In the genomic region with DNA sequence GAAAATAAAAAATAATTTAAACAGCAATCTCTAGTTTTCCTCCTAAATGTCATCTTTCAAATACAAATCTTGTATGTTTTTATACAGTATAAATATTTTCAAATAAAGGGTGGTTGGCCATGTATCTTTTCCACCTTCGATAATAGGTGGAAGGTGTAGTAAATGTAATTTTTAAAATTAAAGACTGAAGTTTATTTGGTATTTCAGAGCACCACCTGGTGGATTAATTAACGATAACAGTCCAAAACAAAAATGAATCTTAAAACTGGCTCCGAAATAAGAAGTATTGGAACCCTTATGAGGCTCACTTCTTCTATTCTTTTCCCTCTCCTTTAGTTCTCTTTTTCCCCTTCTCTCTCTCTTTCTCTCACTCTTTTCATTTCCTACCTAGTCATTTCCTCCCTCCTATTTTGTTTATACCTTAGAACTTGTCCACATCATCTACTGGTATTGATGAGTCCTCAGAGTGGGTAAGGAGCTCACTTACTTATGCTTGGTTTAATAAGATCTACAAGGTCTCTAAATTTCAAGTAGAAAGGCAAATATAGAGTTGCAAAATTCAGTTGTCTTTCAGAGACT, we compare ENCODE assay signal across 1 cellular context.
TF ChIP-seq lines count a peak whose summit lies in the region.

No MANE protein-coding gene starts in this region.

TF ChIP-seq in K562, 482 proteins besides CTCF, POLR2A, EP300 and RAD21 (continued from another document):
- TF ChIP-seq, protein P1, sequence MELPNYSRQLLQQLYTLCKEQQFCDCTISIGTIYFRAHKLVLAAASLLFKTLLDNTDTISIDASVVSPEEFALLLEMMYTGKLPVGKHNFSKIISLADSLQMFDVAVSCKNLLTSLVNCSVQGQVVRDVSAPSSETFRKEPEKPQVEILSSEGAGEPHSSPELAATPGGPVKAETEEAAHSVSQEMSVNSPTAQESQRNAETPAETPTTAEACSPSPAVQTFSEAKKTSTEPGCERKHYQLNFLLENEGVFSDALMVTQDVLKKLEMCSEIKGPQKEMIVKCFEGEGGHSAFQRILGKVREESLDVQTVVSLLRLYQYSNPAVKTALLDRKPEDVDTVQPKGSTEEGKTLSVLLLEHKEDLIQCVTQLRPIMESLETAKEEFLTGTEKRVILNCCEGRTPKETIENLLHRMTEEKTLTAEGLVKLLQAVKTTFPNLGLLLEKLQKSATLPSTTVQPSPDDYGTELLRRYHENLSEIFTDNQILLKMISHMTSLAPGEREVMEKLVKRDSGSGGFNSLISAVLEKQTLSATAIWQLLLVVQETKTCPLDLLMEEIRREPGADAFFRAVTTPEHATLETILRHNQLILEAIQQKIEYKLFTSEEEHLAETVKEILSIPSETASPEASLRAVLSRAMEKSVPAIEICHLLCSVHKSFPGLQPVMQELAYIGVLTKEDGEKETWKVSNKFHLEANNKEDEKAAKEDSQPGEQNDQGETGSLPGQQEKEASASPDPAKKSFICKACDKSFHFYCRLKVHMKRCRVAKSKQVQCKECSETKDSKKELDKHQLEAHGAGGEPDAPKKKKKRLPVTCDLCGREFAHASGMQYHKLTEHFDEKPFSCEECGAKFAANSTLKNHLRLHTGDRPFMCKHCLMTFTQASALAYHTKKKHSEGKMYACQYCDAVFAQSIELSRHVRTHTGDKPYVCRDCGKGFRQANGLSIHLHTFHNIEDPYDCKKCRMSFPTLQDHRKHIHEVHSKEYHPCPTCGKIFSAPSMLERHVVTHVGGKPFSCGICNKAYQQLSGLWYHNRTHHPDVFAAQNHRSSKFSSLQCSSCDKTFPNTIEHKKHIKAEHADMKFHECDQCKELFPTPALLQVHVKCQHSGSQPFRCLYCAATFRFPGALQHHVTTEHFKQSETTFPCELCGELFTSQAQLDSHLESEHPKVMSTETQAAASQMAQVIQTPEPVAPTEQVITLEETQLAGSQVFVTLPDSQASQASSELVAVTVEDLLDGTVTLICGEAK (IDR thresholded peaks at IDR 0.05) = no peak
- TF ChIP-seq, protein P1 (CRISPR knock-in tag; IDR thresholded peaks at IDR 0.05) = no peak
- TF ChIP-seq SIN3B (IDR thresholded peaks at IDR 0.05; ENCODE audit: low read depth) = no peak
- no peak for TF ChIP-seq BCOR (IDR thresholded peaks at IDR 0.05)
- TF ChIP-seq ZNF76 (CRISPR knock-in tag; IDR thresholded peaks at IDR 0.05; ENCODE audit: borderline replicate concordance) = no peak
- TF ChIP-seq LARP7 (IDR thresholded peaks at IDR 0.05) = 0 out of 2 replicates have a peak, but pooled peaks have one; percentile 32
- TF ChIP-seq, protein P2, sequence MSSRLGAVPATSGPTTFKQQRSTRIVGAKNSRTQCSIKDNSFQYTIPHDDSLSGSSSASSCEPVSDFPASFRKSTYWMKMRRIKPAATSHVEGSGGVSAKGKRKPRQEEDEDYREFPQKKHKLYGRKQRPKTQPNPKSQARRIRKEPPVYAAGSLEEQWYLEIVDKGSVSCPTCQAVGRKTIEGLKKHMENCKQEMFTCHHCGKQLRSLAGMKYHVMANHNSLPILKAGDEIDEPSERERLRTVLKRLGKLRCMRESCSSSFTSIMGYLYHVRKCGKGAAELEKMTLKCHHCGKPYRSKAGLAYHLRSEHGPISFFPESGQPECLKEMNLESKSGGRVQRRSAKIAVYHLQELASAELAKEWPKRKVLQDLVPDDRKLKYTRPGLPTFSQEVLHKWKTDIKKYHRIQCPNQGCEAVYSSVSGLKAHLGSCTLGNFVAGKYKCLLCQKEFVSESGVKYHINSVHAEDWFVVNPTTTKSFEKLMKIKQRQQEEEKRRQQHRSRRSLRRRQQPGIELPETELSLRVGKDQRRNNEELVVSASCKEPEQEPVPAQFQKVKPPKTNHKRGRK (tag; IDR thresholded peaks at IDR 0.05) = peak; percentile 88
- no peak for TF ChIP-seq MAFG (tag; conservative IDR thresholded peaks at IDR 0.05)
- TF ChIP-seq ZFP91 (CRISPR knock-in tag; IDR thresholded peaks at IDR 0.05) = no peak
- TF ChIP-seq NR3C1 (CRISPR knock-in tag; IDR thresholded peaks at IDR 0.05) = no peak
- TF ChIP-seq, protein P3, sequence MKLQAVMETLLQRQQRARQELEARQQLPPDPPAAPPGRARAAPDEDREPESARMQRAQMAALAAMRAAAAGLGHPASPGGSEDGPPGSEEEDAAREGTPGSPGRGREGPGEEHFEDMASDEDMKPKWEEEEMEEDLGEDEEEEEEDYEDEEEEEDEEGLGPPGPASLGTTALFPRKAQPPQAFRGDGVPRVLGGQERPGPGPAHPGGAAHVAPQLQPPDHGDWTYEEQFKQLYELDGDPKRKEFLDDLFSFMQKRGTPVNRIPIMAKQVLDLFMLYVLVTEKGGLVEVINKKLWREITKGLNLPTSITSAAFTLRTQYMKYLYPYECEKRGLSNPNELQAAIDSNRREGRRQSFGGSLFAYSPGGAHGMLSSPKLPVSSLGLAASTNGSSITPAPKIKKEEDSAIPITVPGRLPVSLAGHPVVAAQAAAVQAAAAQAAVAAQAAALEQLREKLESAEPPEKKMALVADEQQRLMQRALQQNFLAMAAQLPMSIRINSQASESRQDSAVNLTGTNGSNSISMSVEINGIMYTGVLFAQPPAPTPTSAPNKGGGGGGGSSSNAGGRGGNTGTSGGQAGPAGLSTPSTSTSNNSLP (IDR thresholded peaks at IDR 0.05; ENCODE audit: borderline replicate concordance, low read depth, low read length) = peak; percentile 95
- no peak for TF ChIP-seq HLTF (IDR thresholded peaks at IDR 0.05)
- TF ChIP-seq RFX1 (IDR thresholded peaks at IDR 0.05) = no peak
- TF ChIP-seq, protein P4, sequence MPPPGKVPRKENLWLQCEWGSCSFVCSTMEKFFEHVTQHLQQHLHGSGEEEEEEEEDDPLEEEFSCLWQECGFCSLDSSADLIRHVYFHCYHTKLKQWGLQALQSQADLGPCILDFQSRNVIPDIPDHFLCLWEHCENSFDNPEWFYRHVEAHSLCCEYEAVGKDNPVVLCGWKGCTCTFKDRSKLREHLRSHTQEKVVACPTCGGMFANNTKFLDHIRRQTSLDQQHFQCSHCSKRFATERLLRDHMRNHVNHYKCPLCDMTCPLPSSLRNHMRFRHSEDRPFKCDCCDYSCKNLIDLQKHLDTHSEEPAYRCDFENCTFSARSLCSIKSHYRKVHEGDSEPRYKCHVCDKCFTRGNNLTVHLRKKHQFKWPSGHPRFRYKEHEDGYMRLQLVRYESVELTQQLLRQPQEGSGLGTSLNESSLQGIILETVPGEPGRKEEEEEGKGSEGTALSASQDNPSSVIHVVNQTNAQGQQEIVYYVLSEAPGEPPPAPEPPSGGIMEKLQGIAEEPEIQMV (tag; conservative IDR thresholded peaks at IDR 0.05; ENCODE audit: low read depth) = no peak
- TF ChIP-seq ZNF239 (CRISPR knock-in tag; IDR thresholded peaks at IDR 0.05) = no peak
- TF ChIP-seq SMC3 (conservative IDR thresholded peaks at IDR 0.05; ENCODE audit: insufficient read depth, low read depth, low read length) = peak; percentile 43; the same call in 1 of the 2 replicates
- TF ChIP-seq PHF20 (IDR thresholded peaks at IDR 0.05; ENCODE audit: partially characterized antibody) = no peak
- TF ChIP-seq EP400 (IDR thresholded peaks at IDR 0.05) = 0 out of 2 replicates have a peak, but pooled peaks have one; percentile 35
- TF ChIP-seq, protein P5, sequence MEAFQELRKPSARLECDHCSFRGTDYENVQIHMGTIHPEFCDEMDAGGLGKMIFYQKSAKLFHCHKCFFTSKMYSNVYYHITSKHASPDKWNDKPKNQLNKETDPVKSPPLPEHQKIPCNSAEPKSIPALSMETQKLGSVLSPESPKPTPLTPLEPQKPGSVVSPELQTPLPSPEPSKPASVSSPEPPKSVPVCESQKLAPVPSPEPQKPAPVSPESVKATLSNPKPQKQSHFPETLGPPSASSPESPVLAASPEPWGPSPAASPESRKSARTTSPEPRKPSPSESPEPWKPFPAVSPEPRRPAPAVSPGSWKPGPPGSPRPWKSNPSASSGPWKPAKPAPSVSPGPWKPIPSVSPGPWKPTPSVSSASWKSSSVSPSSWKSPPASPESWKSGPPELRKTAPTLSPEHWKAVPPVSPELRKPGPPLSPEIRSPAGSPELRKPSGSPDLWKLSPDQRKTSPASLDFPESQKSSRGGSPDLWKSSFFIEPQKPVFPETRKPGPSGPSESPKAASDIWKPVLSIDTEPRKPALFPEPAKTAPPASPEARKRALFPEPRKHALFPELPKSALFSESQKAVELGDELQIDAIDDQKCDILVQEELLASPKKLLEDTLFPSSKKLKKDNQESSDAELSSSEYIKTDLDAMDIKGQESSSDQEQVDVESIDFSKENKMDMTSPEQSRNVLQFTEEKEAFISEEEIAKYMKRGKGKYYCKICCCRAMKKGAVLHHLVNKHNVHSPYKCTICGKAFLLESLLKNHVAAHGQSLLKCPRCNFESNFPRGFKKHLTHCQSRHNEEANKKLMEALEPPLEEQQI (IDR thresholded peaks at IDR 0.05) = peak; percentile 49; the same call in 1 of the 2 replicates
- TF ChIP-seq KDM1A (IDR thresholded peaks at IDR 0.05) = peak in 1 of 2 experiments; percentile 14; a peak in 1 of 4 replicates
- peak; percentile 55 for TF ChIP-seq BRD9 (IDR thresholded peaks at IDR 0.05; ENCODE audit: low read depth, partially characterized antibody)
- no peak for TF ChIP-seq HDAC1 (IDR thresholded peaks at IDR 0.05)
- TF ChIP-seq ZNF444 (CRISPR knock-in tag; IDR thresholded peaks at IDR 0.05) = no peak
